In genomic region chr16:47592232-47592631, GRCh38 we compare ENCODE assay signal across 22 cellular contexts.
"Had no signal": no experiment of that assay in that cellular context is flagged by ENCODE, and none has a peak within 500 bp of the region (broad histone marks: within the 10 kb centered on the region; RNA-seq: fewer than 3 reads in every experiment).

No MANE protein-coding gene starts in this region.

- H3K9me3 Mint-ChIP-seq: activated B cell treated with CpG ODN at 0.5 μM for 24 hours; activated naive CD4-positive, alpha-beta T cell treated with anti-CD3 and anti-CD28 coated beads, Interleukin-2, amount 50 U/mL, for 72 hours; activated T-helper 17 cell treated with anti-CD3 and anti-CD28 coated beads, Interleukin-2, amount 50 U/mL, for 72 hours; brain; dendritic cell treated with granulocyte-macrophage colony-stimulating factor and Interleukin-4, amounts not matched to agents 40 ng/mL and 50 ng/mL, for 4 days; naive B cell; neural progenitor cell; stimulated activated memory B cell treated with anti-CD40 and anti-IgM and Interleukin-4, amounts not matched to agents 10 μg/mL and 1 μg/mL and 100 μg/mL, for 72 hours; T-helper 2 cell treated with Interferon-gamma antibody and Interleukin-4, amounts not matched to agents 5 μg/mL and 100 μg/mL, for 36 hours had no signal

- H3K4me3 Mint-ChIP-seq: activated B cell treated with CpG ODN at 0.5 μM for 24 hours; activated CD4-positive, alpha-beta T cell treated with anti-CD3 and anti-CD28 coated beads for 36 hours; activated T-helper 17 cell treated with anti-CD3 and anti-CD28 coated beads, Interleukin-2, amount 50 U/mL, for 72 hours; brain; dendritic cell treated with granulocyte-macrophage colony-stimulating factor and Interleukin-4, amounts not matched to agents 40 ng/mL and 50 ng/mL, for 4 days; naive B cell; neural progenitor cell; stimulated activated memory B cell treated with anti-CD40 and anti-IgM and Interleukin-4, amounts not matched to agents 10 μg/mL and 1 μg/mL and 100 μg/mL, for 72 hours; T-helper 2 cell treated with Interferon-gamma antibody and Interleukin-4, amounts not matched to agents 5 μg/mL and 100 μg/mL, for 36 hours had no signal

- ATAC-seq: activated CD4-positive, alpha-beta T cell treated with anti-CD3 and anti-CD28 coated beads for 36 hours; activated naive CD4-positive, alpha-beta T cell treated with anti-CD3 and anti-CD28 coated beads, Interleukin-2, amount 50 U/mL, for 72 hours; activated T-helper 17 cell treated with anti-CD3 and anti-CD28 coated beads, Interleukin-2, amount 50 U/mL, for 72 hours; left lung; right lobe of liver; stimulated activated memory B cell treated with anti-CD40 and anti-IgM and Interleukin-4, amounts not matched to agents 10 μg/mL and 1 μg/mL and 100 μg/mL, for 72 hours had no signal

- H3K4me1 Mint-ChIP-seq: activated B cell treated with CpG ODN at 0.5 μM for 24 hours; activated CD4-positive, alpha-beta T cell treated with anti-CD3 and anti-CD28 coated beads for 36 hours; activated T-helper 17 cell treated with anti-CD3 and anti-CD28 coated beads, Interleukin-2, amount 50 U/mL, for 72 hours; brain; naive B cell; stimulated activated memory B cell treated with anti-CD40 and anti-IgM and Interleukin-4, amounts not matched to agents 10 μg/mL and 1 μg/mL and 100 μg/mL, for 72 hours had no signal

- H3K9me3 ChIP-seq: left lung, right lobe of liver, stomach, suprapubic skin, transverse colon had no signal

- H3K27me3 Mint-ChIP-seq: activated B cell treated with CpG ODN at 0.5 μM for 24 hours; activated CD4-positive, alpha-beta T cell treated with anti-CD3 and anti-CD28 coated beads for 36 hours; activated T-helper 17 cell treated with anti-CD3 and anti-CD28 coated beads, Interleukin-2, amount 50 U/mL, for 72 hours; brain; dendritic cell treated with granulocyte-macrophage colony-stimulating factor and Interleukin-4, amounts not matched to agents 40 ng/mL and 50 ng/mL, for 4 days; naive B cell; stimulated activated memory B cell treated with anti-CD40 and anti-IgM and Interleukin-4, amounts not matched to agents 10 μg/mL and 1 μg/mL and 100 μg/mL, for 72 hours had no signal

- DNase-seq: activated B cell treated with CpG ODN at 0.5 μM for 24 hours; activated CD4-positive, alpha-beta T cell treated with anti-CD3 and anti-CD28 coated beads for 36 hours; activated CD4-positive, alpha-beta T cell treated with anti-CD3 and anti-CD28 coated beads, Interleukin-2, amount 50 U/mL, for 4 hours; activated CD8-positive, alpha-beta memory T cell treated with anti-CD3 and anti-CD28 coated beads, Interleukin-2, amount 50 U/mL, for 48 hours; aorta; effector CD4-positive, alpha-beta T cell; foreskin melanocyte; left lung; naive B cell; posterior cingulate gyrus; right lobe of liver; stimulated activated CD4-positive, alpha-beta T cell treated with anti-CD3 and anti-CD28 coated beads, Interleukin-2, amount 100 ng/mL, for 24 hours; stomach; transverse colon had no signal

- H3K27ac Mint-ChIP-seq: activated B cell treated with CpG ODN at 0.5 μM for 24 hours; activated CD4-positive, alpha-beta T cell treated with anti-CD3 and anti-CD28 coated beads for 36 hours; activated T-helper 17 cell treated with anti-CD3 and anti-CD28 coated beads, Interleukin-2, amount 50 U/mL, for 72 hours; brain; dendritic cell treated with granulocyte-macrophage colony-stimulating factor and Interleukin-4, amounts not matched to agents 40 ng/mL and 50 ng/mL, for 4 days; neural progenitor cell; stimulated activated memory B cell treated with anti-CD40 and anti-IgM and Interleukin-4, amounts not matched to agents 10 μg/mL and 1 μg/mL and 100 μg/mL, for 72 hours; T-helper 2 cell treated with Interferon-gamma antibody and Interleukin-4, amounts not matched to agents 5 μg/mL and 100 μg/mL, for 36 hours had no signal
